In the genomic region with DNA sequence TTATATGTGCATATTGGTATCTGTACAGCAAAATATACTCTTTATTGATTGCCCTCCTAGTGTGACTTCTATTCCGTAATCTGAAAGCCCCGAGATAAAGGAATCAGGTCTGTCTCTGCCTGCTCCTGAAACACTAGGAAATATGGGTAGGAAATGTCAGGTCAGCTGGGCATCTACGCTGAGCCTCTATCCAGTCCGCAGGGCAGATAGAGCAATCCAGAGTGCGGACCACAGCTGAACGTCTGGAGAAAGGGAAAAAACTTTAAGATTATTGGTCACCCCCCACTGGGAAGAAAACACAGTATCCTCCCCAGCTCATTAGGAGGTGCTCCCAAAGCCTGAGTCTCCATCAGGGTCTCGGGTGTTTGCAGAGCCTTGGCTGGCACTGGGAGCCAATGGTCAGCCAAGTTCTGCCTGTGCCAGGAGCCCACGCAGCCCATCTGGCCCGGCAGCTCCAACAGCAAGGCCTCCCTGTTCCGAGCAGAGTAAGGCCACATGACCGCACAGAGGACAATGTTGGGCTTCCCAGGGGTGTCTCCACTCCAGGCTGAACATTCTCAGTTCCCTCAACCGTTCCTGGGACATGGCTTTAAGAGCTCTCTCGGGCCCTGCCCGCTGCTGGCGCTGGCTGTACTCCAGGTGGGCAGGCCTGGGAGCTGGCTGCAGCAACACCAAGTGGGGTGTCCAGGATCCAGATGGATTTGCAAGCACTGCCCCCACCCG, we compare ENCODE assay signal across 9 cellular contexts. TPM values are rescaled to one million over a fixed set of nuclear protein-coding genes. Genes with fewer than 3 reads are reported as not detected.
DNase-seq lines count a peak whose midpoint lies in the region; ATAC-seq, FAIRE-seq and TF ChIP-seq lines count a peak whose summit lies in the region.
"Had no signal": no experiment of that assay in that cellular context is flagged by ENCODE, and none has a peak within 500 bp of the region (broad histone marks: within the 10 kb centered on the region; RNA-seq: fewer than 3 reads in every experiment).

No MANE protein-coding gene starts in this region.

- H3K36me3 Mint-ChIP-seq in H9 (ENCODE audit: insufficient read depth in 1 of 3, low read depth in 3 of 3): peaks cover 23 to 35% (median 23%) of the 10 kb centered on the region in 3 experiments
- H3K36me3 Mint-ChIP-seq in chondrocyte (ENCODE audit: low read depth): peaks cover 2% of the 10 kb centered on the region

- dilution Hi-C loops in keratinocyte (cut with MboI; ENCODE audit: extremely low pct_ligation_motif_present, low sequenced_read_pairs): no loop called here

- H3K9ac ChIP-seq in H9 (ENCODE audit: extremely low read depth, insufficient read length, low read length): no peak overlapping the region
- H3K9ac ChIP-seq in keratinocyte (ENCODE audit: control insufficient read depth, extremely low read depth, insufficient read depth, low read length): peak overlapping the region; percentile 60
- H3K9ac ChIP-seq in skeletal muscle satellite cell (ENCODE audit: low read depth, low read length): peak overlapping the region; percentile 95

- H3K79me2 ChIP-seq in H9 (ENCODE audit: insufficient read depth, low read length) (peaks cover 78% of the 10 kb centered on the region), keratinocyte (ENCODE audit: control insufficient read depth, insufficient read depth, low read length) (peaks cover 99% of the 10 kb centered on the region)

- H3K79me1 ChIP-seq in H9 (ENCODE audit: insufficient read depth, low read depth, low read length, poor library complexity, severe bottlenecking): no peaks in the 10 kb centered on the region

- H3K27me3 ChIP-seq in H9 (ENCODE audit: insufficient read depth, low read length) (no peaks in the 10 kb centered on the region), keratinocyte (ENCODE audit: control insufficient read depth, extremely low read depth, insufficient read depth, low read length) (no peaks in the 10 kb centered on the region), skeletal muscle satellite cell (ENCODE audit: control insufficient read depth, insufficient read depth, low read length) (no peaks in the 10 kb centered on the region)

- H2AFZ ChIP-seq in H9 (ENCODE audit: low read length) (no peak overlapping the region), keratinocyte (ENCODE audit: control insufficient read depth, low read length) (no peak overlapping the region)

- no peak overlapping the region for H4K8ac ChIP-seq in H9 (replicated peaks; ENCODE audit: insufficient read length, low read depth, low read length)

- H4K20me1 ChIP-seq in H9 (ENCODE audit: control insufficient read depth, insufficient read depth, insufficient read length) (no peaks in the 10 kb centered on the region), keratinocyte (ENCODE audit: control insufficient read depth, extremely low read depth, insufficient read depth, low read length) (peaks cover 4% of the 10 kb centered on the region)

- no peak overlapping the region for H2BK15ac ChIP-seq in H9 (ENCODE audit: low read depth, low read length)

- peak overlapping the region; percentile 83 for H4K91ac ChIP-seq in H9 (ENCODE audit: insufficient read length, low read depth, low read length)

- no peaks in the 10 kb centered on the region; a peak in 1 of 5 replicates for H3K9me3 Mint-ChIP-seq in H9
- no peaks in the 10 kb centered on the region for H3K9me3 Mint-ChIP-seq in chondrocyte (ENCODE audit: low read depth)
- H3K9me3 Mint-ChIP-seq: central memory CD8-positive, alpha-beta T cell had no signal

- H3K27ac Mint-ChIP-seq in H9 (peak overlapping the region; percentile 98 to 100 (median 99)), chondrocyte (ENCODE audit: unreplicated experiment) (peak overlapping the region; percentile 89)

- H2BK12ac ChIP-seq in H9 (ENCODE audit: insufficient read length, low read depth, low read length): peak overlapping the region; percentile 82

- H3K4me2 ChIP-seq in H9 (ENCODE audit: insufficient read depth, insufficient read length, low read length): peak overlapping the region; percentile 77
- peak overlapping the region; percentile 61 for H3K4me2 ChIP-seq in keratinocyte (ENCODE audit: control insufficient read depth, extremely low read depth, insufficient read depth, low read depth, low read length)
- peak overlapping the region; percentile 91 for H3K4me2 ChIP-seq in skeletal muscle satellite cell (ENCODE audit: low read length)

- peak overlapping the region; percentile 53 for H3K14ac ChIP-seq in H9 (ENCODE audit: insufficient read depth, low read length)

- no peak overlapping the region for H3T11ph ChIP-seq in H9 (ENCODE audit: low read length)

- no peak overlapping the region for H2BK5ac ChIP-seq in H9 (ENCODE audit: insufficient read length, low read length)

- WGBS in H9 (ENCODE audit: extremely low coverage, insufficient read length, low lambda C conversion rate): no CpG with 5 or more reads among the region's 16 CpGs

- H3K27ac ChIP-seq in H9 (ENCODE audit: insufficient read length, low read depth, low read length) (peak overlapping the region; percentile 90), keratinocyte (ENCODE audit: control insufficient read depth, insufficient read depth, low read length) (peak overlapping the region; percentile 57)

- peak; percentile 56 for DNase-seq in H9
- DNase-seq in chondrocyte (ENCODE audit: low spot score): no peak
- no peak for DNase-seq in keratinocyte (ENCODE audit: low read depth, low spot score)
- no peak for DNase-seq in dedifferentiated amniotic fluid mesenchymal stem cell (ENCODE audit: extremely low spot score)
- DNase-seq in HUDEP-2 (lab: John Stamatoyannopoulos, UW; ENCODE audit: unreplicated experiment in 76 of 76): no peak
- no peak for DNase-seq in OCI-M1 (lab: John Stamatoyannopoulos, UW)

- H3K4me1 ChIP-seq in H9 (ENCODE audit: insufficient read depth, low read length) (peaks cover 24% of the 10 kb centered on the region), keratinocyte (ENCODE audit: control insufficient read depth, extremely low read depth, insufficient read depth, low read length) (peaks cover 66% of the 10 kb centered on the region), skeletal muscle satellite cell (ENCODE audit: control insufficient read depth, insufficient read depth, low read length) (peaks cover 81% of the 10 kb centered on the region)

- H3K9me1 ChIP-seq in keratinocyte (ENCODE audit: control insufficient read depth, extremely low read depth, insufficient read depth, low read length): peaks cover 4% of the 10 kb centered on the region

- H3K36me3 ChIP-seq in keratinocyte (ENCODE audit: control insufficient read depth in 2 of 2, extremely low read depth in 1 of 2, insufficient read depth in 2 of 2, low read length in 2 of 2) (peaks cover 6 to 15% of the 10 kb centered on the region in 2 experiments), skeletal muscle satellite cell (ENCODE audit: insufficient read depth, low read length) (peaks cover 19% of the 10 kb centered on the region)

- ATAC-seq in HG03571 (IDR thresholded peaks at IDR 0.05; ENCODE audit: unreplicated experiment): no peak

- peak overlapping the region; percentile 95 to 99 for H3K4me3 Mint-ChIP-seq in H9
- H3K4me3 Mint-ChIP-seq in chondrocyte (ENCODE audit: unreplicated experiment): peak overlapping the region; percentile 42
- H3K4me3 Mint-ChIP-seq: central memory CD8-positive, alpha-beta T cell had no signal

- H3K4me1 Mint-ChIP-seq in H9 (peaks cover 92 to 94% of the 10 kb centered on the region in 2 experiments), chondrocyte (ENCODE audit: low read depth) (peaks cover 88% of the 10 kb centered on the region)

- no peak overlapping the region for H2BK20ac ChIP-seq in H9 (ENCODE audit: low read depth, low read length, poor library complexity, severe bottlenecking)

- H3K27me3 Mint-ChIP-seq in H9 (ENCODE audit: low read depth) (no peaks in the 10 kb centered on the region), chondrocyte (ENCODE audit: low read depth) (no peaks in the 10 kb centered on the region)

- H2AK5ac ChIP-seq in H9 (ENCODE audit: insufficient read length, low read length): peak overlapping the region; percentile 38

- peak overlapping the region; percentile 36; the same call in 1 of the 2 replicates for H3K4ac ChIP-seq in H9 (ENCODE audit: low read depth, low read length)

- no peaks in the 10 kb centered on the region for H3K9me3 ChIP-seq in H9 (ENCODE audit: control insufficient read depth, low read depth, low read length)
- H3K9me3 ChIP-seq in keratinocyte (ENCODE audit: control insufficient read depth, low read depth, low read length): no peaks in the 10 kb centered on the region
- no peaks in the 10 kb centered on the region for H3K9me3 ChIP-seq in skeletal muscle satellite cell (replicated peaks; ENCODE audit: low read length)

- H2BK120ac ChIP-seq in H9 (ENCODE audit: low read depth, low read length, poor library complexity, severe bottlenecking): no peak overlapping the region

- TF ChIP-seq CTCF in H9 (conservative IDR thresholded peaks at IDR 0.05) (no peak), chondrocyte (IDR thresholded peaks at IDR 0.05) (no peak), keratinocyte (optimal IDR thresholded peaks at IDR 0.05 in 1 of 3, IDR thresholded peaks at IDR 0.05 in 1 of 3, conservative IDR thresholded peaks at IDR 0.05 in 1 of 3; ENCODE audit: extremely low read depth in 1 of 3, insufficient read depth in 2 of 3, low read length in 3 of 3) (no peak)

- peak overlapping the region in 1 of 3 experiments; percentile 51 for H3K4me3 ChIP-seq in keratinocyte (ENCODE audit: control insufficient read depth in 2 of 3, extremely low read depth in 1 of 3, insufficient read depth in 2 of 3, low read depth in 1 of 3, low read length in 3 of 3)
- H3K4me3 ChIP-seq in skeletal muscle satellite cell (ENCODE audit: low read length): peak overlapping the region; percentile 29

- no peak for FAIRE-seq in keratinocyte (lab: Jason Lieb, UNC)

- peaks cover 19% of the 10 kb centered on the region for H3K23me2 ChIP-seq in H9 (ENCODE audit: insufficient read length, low read depth, low read length, poor library complexity, severe bottlenecking)

- peak overlapping the region; percentile 32 for H3K18ac ChIP-seq in H9 (ENCODE audit: insufficient read length, low read depth, low read length)

- H3K56ac ChIP-seq in H9 (ENCODE audit: insufficient read length, low read depth, low read length): no peak overlapping the region

- peak overlapping the region; percentile 63 for H4K5ac ChIP-seq in H9 (ENCODE audit: insufficient read length, low read depth, low read length)

- H3K23ac ChIP-seq in H9 (ENCODE audit: insufficient read length, low read depth, low read length): no peak overlapping the region

RNA-seq across cellular contexts. Expression of gene CTBP2, which starts 7.6 kb away (rescaled TPM):
- total RNA-seq in H9 (2021) (212 and 218 TPM in 2 replicates), chondrocyte (62.6 to 90.6 TPM (median 86.4 TPM) in 3 replicates)
- 64.4 to 116 TPM (median 76.0 TPM) in 3 replicates for polyA plus RNA-seq in keratinocyte
- 23.8 TPM for polyA plus RNA-seq in keratinocyte (2011; ENCODE audit: low read depth)
- 65.8 and 80.6 TPM in 2 replicates for polyA plus RNA-seq in keratinocyte (2011; cell fraction: cytosol; rRNA removed)
- 92.7 and 95.9 TPM in 2 replicates for polyA plus RNA-seq in keratinocyte (2011; cell fraction: nucleus; rRNA removed)
- 37.8 and 86.0 TPM in 2 replicates for polyA plus RNA-seq in keratinocyte (2012; ENCODE audit: low replicate concordance)
- 78.7 to 223 TPM (median 113 TPM) in 3 replicates for polyA minus RNA-seq in keratinocyte
- 139 TPM for polyA minus RNA-seq in keratinocyte (2011; cell fraction: cytosol; rRNA and poly(A)+ RNA removed)
- 72.5 and 86.6 TPM in 2 replicates for polyA minus RNA-seq in keratinocyte (2011; cell fraction: nucleus; rRNA and poly(A)+ RNA removed)
- total RNA-seq in skeletal muscle satellite cell (2012; rRNA removed): 60.9 and 63.6 TPM in 2 replicates
